In the genomic region with DNA sequence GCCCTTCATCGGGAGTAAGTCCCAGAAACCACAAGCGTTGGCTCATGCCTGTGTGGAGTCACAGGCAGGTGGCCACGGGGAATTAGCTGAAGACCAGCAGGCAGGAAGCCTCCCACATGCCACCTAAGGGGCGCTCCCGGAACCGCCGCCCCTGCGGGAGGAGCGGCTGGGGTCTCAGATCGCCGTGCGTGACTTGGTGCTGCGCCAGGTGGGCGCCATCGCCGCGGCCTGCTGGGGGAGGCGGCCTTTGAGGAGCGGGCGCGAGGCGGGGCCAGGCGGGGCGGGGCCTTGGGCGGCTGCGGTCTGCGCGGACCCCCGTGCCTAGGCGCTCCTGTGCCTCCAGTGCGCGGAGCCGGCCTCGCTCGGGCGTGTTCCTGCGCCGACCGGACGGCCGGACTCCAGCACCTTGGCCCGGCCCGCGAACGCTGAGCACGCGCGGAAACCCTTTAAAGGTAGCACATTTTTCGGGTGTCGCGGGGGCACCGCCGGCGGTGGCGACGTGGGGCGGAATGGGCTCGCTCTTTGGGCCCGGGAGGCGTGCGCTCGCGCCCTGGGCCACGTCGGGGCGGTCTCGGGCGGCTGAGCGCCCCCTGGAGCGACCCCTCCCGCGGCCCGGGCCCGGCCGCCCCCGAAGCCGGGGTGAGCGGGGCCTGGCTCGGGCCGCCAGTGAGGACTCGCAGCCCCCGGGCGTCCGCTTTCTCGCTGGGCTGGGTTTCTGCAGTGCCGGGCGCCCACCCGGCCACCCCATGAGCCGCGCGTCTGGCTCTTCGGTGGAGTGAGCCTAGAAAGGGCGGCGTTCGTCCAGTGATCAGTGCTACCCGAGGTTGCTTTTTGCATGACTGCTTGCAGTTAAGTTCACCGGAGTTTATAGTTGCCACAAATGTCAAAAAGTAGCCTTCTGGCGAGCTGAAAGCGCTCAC, we compare ENCODE assay signal across 2 cellular contexts.
TF ChIP-seq lines count a peak whose summit lies in the region.

No MANE protein-coding gene starts in this region.

TF ChIP-seq in GM23338, 12 proteins besides CTCF, POLR2A, EP300 and RAD21 (continued from another document):
- TF ChIP-seq, protein P1, sequence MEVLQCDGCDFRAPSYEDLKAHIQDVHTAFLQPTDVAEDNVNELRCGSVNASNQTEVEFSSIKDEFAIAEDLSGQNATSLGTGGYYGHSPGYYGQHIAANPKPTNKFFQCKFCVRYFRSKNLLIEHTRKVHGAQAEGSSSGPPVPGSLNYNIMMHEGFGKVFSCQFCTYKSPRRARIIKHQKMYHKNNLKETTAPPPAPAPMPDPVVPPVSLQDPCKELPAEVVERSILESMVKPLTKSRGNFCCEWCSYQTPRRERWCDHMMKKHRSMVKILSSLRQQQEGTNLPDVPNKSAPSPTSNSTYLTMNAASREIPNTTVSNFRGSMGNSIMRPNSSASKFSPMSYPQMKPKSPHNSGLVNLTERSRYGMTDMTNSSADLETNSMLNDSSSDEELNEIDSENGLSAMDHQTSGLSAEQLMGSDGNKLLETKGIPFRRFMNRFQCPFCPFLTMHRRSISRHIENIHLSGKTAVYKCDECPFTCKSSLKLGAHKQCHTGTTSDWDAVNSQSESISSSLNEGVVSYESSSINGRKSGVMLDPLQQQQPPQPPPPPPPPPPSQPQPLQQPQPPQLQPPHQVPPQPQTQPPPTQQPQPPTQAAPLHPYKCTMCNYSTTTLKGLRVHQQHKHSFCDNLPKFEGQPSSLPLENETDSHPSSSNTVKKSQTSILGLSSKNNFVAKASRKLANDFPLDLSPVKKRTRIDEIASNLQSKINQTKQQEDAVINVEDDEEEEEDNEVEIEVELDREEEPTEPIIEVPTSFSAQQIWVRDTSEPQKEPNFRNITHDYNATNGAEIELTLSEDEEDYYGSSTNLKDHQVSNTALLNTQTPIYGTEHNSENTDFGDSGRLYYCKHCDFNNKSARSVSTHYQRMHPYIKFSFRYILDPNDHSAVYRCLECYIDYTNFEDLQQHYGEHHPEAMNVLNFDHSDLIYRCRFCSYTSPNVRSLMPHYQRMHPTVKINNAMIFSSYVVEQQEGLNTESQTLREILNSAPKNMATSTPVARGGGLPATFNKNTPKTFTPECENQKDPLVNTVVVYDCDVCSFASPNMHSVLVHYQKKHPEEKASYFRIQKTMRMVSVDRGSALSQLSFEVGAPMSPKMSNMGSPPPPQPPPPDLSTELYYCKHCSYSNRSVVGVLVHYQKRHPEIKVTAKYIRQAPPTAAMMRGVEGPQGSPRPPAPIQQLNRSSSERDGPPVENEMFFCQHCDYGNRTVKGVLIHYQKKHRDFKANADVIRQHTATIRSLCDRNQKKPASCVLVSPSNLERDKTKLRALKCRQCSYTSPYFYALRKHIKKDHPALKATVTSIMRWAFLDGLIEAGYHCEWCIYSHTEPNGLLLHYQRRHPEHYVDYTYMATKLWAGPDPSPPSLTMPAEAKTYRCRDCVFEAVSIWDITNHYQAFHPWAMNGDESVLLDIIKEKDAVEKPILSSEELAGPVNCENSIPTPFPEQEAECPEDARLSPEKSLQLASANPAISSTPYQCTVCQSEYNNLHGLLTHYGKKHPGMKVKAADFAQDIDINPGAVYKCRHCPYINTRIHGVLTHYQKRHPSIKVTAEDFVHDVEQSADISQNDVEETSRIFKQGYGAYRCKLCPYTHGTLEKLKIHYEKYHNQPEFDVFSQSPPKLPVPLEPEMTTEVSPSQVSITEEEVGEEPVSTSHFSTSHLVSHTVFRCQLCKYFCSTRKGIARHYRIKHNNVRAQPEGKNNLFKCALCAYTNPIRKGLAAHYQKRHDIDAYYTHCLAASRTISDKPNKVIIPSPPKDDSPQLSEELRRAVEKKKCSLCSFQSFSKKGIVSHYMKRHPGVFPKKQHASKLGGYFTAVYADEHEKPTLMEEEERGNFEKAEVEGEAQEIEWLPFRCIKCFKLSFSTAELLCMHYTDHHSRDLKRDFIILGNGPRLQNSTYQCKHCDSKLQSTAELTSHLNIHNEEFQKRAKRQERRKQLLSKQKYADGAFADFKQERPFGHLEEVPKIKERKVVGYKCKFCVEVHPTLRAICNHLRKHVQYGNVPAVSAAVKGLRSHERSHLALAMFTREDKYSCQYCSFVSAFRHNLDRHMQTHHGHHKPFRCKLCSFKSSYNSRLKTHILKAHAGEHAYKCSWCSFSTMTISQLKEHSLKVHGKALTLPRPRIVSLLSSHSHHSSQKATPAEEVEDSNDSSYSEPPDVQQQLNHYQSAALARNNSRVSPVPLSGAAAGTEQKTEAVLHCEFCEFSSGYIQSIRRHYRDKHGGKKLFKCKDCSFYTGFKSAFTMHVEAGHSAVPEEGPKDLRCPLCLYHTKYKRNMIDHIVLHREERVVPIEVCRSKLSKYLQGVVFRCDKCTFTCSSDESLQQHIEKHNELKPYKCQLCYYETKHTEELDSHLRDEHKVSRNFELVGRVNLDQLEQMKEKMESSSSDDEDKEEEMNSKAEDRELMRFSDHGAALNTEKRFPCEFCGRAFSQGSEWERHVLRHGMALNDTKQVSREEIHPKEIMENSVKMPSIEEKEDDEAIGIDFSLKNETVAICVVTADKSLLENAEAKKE (CRISPR knock-in tag; IDR thresholded peaks at IDR 0.05) = no peak
- TF ChIP-seq, protein P2, sequence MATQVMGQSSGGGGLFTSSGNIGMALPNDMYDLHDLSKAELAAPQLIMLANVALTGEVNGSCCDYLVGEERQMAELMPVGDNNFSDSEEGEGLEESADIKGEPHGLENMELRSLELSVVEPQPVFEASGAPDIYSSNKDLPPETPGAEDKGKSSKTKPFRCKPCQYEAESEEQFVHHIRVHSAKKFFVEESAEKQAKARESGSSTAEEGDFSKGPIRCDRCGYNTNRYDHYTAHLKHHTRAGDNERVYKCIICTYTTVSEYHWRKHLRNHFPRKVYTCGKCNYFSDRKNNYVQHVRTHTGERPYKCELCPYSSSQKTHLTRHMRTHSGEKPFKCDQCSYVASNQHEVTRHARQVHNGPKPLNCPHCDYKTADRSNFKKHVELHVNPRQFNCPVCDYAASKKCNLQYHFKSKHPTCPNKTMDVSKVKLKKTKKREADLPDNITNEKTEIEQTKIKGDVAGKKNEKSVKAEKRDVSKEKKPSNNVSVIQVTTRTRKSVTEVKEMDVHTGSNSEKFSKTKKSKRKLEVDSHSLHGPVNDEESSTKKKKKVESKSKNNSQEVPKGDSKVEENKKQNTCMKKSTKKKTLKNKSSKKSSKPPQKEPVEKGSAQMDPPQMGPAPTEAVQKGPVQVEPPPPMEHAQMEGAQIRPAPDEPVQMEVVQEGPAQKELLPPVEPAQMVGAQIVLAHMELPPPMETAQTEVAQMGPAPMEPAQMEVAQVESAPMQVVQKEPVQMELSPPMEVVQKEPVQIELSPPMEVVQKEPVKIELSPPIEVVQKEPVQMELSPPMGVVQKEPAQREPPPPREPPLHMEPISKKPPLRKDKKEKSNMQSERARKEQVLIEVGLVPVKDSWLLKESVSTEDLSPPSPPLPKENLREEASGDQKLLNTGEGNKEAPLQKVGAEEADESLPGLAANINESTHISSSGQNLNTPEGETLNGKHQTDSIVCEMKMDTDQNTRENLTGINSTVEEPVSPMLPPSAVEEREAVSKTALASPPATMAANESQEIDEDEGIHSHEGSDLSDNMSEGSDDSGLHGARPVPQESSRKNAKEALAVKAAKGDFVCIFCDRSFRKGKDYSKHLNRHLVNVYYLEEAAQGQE (IDR thresholded peaks at IDR 0.05; ENCODE audit: unreplicated experiment) = no peak
- TF ChIP-seq NANOG (IDR thresholded peaks at IDR 0.05; ENCODE audit: borderline replicate concordance) (no peak), EZH2 (IDR thresholded peaks at IDR 0.05; ENCODE audit: low read depth, unreplicated experiment) (peak; percentile 73), POLR2AphosphoS5 (IDR thresholded peaks at IDR 0.05; ENCODE audit: low read depth) (peak; percentile 72)

TF ChIP-seq in SK-N-SH treated with all-trans-retinoic acid at 6 μM for 48 hours, 23 proteins besides CTCF, POLR2A, EP300 and RAD21 (continued from another document):
- TF ChIP-seq, protein P3, sequence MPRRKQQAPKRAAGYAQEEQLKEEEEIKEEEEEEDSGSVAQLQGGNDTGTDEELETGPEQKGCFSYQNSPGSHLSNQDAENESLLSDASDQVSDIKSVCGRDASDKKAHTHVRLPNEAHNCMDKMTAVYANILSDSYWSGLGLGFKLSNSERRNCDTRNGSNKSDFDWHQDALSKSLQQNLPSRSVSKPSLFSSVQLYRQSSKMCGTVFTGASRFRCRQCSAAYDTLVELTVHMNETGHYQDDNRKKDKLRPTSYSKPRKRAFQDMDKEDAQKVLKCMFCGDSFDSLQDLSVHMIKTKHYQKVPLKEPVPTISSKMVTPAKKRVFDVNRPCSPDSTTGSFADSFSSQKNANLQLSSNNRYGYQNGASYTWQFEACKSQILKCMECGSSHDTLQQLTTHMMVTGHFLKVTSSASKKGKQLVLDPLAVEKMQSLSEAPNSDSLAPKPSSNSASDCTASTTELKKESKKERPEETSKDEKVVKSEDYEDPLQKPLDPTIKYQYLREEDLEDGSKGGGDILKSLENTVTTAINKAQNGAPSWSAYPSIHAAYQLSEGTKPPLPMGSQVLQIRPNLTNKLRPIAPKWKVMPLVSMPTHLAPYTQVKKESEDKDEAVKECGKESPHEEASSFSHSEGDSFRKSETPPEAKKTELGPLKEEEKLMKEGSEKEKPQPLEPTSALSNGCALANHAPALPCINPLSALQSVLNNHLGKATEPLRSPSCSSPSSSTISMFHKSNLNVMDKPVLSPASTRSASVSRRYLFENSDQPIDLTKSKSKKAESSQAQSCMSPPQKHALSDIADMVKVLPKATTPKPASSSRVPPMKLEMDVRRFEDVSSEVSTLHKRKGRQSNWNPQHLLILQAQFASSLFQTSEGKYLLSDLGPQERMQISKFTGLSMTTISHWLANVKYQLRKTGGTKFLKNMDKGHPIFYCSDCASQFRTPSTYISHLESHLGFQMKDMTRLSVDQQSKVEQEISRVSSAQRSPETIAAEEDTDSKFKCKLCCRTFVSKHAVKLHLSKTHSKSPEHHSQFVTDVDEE (CRISPR knock-in tag; IDR thresholded peaks at IDR 0.05) = no peak
- no peak for TF ChIP-seq ARNTL (CRISPR knock-in tag; IDR thresholded peaks at IDR 0.05; ENCODE audit: borderline replicate concordance, low read depth)
- no peak for TF ChIP-seq ZFP30 (CRISPR knock-in tag; IDR thresholded peaks at IDR 0.05)
- TF ChIP-seq ZNF70 (CRISPR knock-in tag; IDR thresholded peaks at IDR 0.05) = no peak
- no peak for TF ChIP-seq ZC3H10 (CRISPR knock-in tag; IDR thresholded peaks at IDR 0.05)
TF ChIP-seq in SK-N-SH treated with all-trans-retinoic acid at 6 μM for 48 hours: peak in this region for 0.
